1 cellular context compared by ENCODE assay signal in genomic region chr2:27322766-27323591, GRCh38.
A peak's percentile ranks its signal among the peaks of the same experiment; 100 is the strongest.
TF ChIP-seq lines count a peak whose summit lies in the region.

Gene MPV17 (minus strand): TSS chr2:27323097. CDS start chr2:27322517, 580 bp downstream.

TF ChIP-seq in K562, 482 proteins besides CTCF, POLR2A, EP300 and RAD21 (continued from another document and continues in another):
- TF ChIP-seq ZBTB49 (CRISPR knock-in tag; IDR thresholded peaks at IDR 0.05; ENCODE audit: borderline replicate concordance) (no peak), ZNF175 (CRISPR knock-in tag; IDR thresholded peaks at IDR 0.05; ENCODE audit: low read depth) (no peak), ZNF699 (CRISPR knock-in tag; IDR thresholded peaks at IDR 0.05; ENCODE audit: insufficient replicate concordance) (no peak), GTF2E2 (tag; IDR thresholded peaks at IDR 0.05) (peak; percentile 92), RERE (CRISPR knock-in tag; IDR thresholded peaks at IDR 0.05; ENCODE audit: borderline replicate concordance) (no peak), SRF (CRISPR knock-in tag; IDR thresholded peaks at IDR 0.05) (peak; percentile 30 to 48; a peak in 1 of 4 replicates), XRCC3 (IDR thresholded peaks at IDR 0.05) (no peak), HOXB6 (CRISPR knock-in tag; IDR thresholded peaks at IDR 0.05; ENCODE audit: borderline replicate concordance) (no peak), SLC30A9 (CRISPR knock-in tag; IDR thresholded peaks at IDR 0.05) (no peak), NR2F6 (CRISPR knock-in tag; IDR thresholded peaks at IDR 0.05) (peak; percentile 10; the same call in 1 of the 2 replicates), SIX5 (IDR thresholded peaks at IDR 0.05; ENCODE audit: borderline replicate concordance in 1 of 2, insufficient read depth in 1 of 2, low read depth in 1 of 2, low read length in 2 of 2) (no peak), NFE2 (IDR thresholded peaks at IDR 0.05; ENCODE audit: low read depth) (no peak; the same call in 1 of the 2 replicates), PATZ1 (CRISPR knock-in tag; IDR thresholded peaks at IDR 0.05; ENCODE audit: borderline replicate concordance) (0 out of 2 replicates have a peak, but pooled peaks have one; percentile 58), ZNF165 (CRISPR knock-in tag; IDR thresholded peaks at IDR 0.05; ENCODE audit: borderline replicate concordance) (no peak), BRD9 (IDR thresholded peaks at IDR 0.05; ENCODE audit: low read depth, partially characterized antibody) (no peak), PTBP1 (IDR thresholded peaks at IDR 0.05; ENCODE audit: low read depth, low read length) (no peak), TFAM (CRISPR knock-in tag; conservative IDR thresholded peaks at IDR 0.05) (no peak), LARP7 (IDR thresholded peaks at IDR 0.05) (no peak), ZNF184 (CRISPR knock-in tag; IDR thresholded peaks at IDR 0.05) (no peak), SOX6 (IDR thresholded peaks at IDR 0.05) (peak; percentile 23; the same call in 1 of the 2 replicates), DDX20 (tag; IDR thresholded peaks at IDR 0.05; ENCODE audit: low read depth) (no peak), ZNF696 (CRISPR knock-in tag; conservative IDR thresholded peaks at IDR 0.05) (no peak), TAF1 (IDR thresholded peaks at IDR 0.05; ENCODE audit: control insufficient read depth, extremely low read depth, insufficient read depth, low read length, severe bottlenecking) (peak; percentile 92), GTF3C2 (IDR thresholded peaks at IDR 0.05; ENCODE audit: borderline replicate concordance, extremely low read depth, insufficient read length) (no peak), NONO (IDR thresholded peaks at IDR 0.05; ENCODE audit: low read depth in 2 of 2, low read length in 1 of 2) (0 out of 4 replicates have a peak, but pooled peaks of 1 of the 2 experiments have one; percentile 40), ELF2 (CRISPR knock-in tag; IDR thresholded peaks at IDR 0.05) (peak; percentile 75), RFX5 (IDR thresholded peaks at IDR 0.05; ENCODE audit: low read depth, low read length) (no peak), ZNF740 (CRISPR knock-in tag; IDR thresholded peaks at IDR 0.05) (peak; percentile 83; the same call in 1 of the 2 replicates), ZNF740 (tag; IDR thresholded peaks at IDR 0.05) (0 out of 4 replicates have a peak, but pooled peaks of 1 of the 2 experiments have one; percentile 47), ETV6 (IDR thresholded peaks at IDR 0.05; ENCODE audit: borderline replicate concordance in 1 of 2, low read depth in 2 of 2, low read length in 1 of 2) (no peak), ETV6 (CRISPR knock-in tag; IDR thresholded peaks at IDR 0.05; ENCODE audit: borderline replicate concordance) (0 out of 2 replicates have a peak, but pooled peaks have one; percentile 14), NCOR1 (IDR thresholded peaks at IDR 0.05) (no peak), ZBTB40 (IDR thresholded peaks at IDR 0.05) (peak; percentile 92), ZBTB40 (CRISPR knock-in tag; IDR thresholded peaks at IDR 0.05) (no peak), ZNF79 (CRISPR knock-in tag; IDR thresholded peaks at IDR 0.05; ENCODE audit: low read depth) (no peak), SMARCA5 (IDR thresholded peaks at IDR 0.05) (no peak), LCOR (CRISPR knock-in tag; IDR thresholded peaks at IDR 0.05) (peak; percentile 77), CSDE1 (IDR thresholded peaks at IDR 0.05) (no peak)
